Comparison of ENCODE assay signal across 8 cellular contexts in the genomic region with DNA sequence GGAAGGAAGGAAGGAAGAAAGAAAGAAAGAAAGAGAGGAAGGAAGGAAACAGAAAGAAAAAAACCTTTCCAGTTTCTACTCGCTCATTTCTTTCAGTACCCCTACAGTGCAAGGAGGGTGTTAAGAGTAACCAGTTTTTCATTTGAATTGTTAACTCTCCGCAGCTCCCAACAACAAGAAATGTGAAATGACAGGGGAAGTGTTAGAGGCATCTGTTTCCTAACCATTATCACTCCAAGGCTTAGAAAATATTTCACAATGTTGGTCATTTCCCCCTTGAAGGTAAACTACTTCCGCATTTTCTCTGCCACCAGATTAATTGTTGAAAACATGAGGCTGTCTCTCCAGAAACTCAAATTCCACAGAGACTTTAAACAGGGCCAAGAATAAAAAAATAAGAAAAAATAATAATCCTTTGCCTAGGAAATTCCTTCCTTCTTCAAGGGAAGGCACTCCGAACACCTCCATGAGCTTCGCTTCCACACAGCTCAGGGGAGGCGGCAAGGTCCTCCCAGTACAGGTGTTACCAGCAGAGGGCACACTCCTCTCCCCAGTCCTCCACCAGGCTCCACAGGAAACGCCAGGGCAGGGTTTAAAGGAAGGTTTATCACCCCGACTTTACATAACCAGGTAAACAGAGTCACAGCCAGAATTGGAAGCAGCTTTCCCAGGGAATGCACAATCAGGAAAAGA.
DNase-seq lines count a peak whose midpoint lies in the region; ATAC-seq, FAIRE-seq and TF ChIP-seq lines count a peak whose summit lies in the region.
"Not testable (repeated sequence)": the region's sequence is repeated elsewhere in the genome, so short reads cannot be mapped to it uniquely, and the experiment has no call there.

No MANE protein-coding gene starts in this region.

- H3K9me1 ChIP-seq in K562 (ENCODE audit: control insufficient read depth, insufficient read depth, low read length), result not testable (repeated sequence)

- DNase-seq in A673 (ENCODE audit: low spot score); K562 (ENCODE audit: extremely low read depth in 1 of 4, low spot score in 3 of 4); left lung; retinal pigment epithelial cell (ENCODE audit: low read depth): not testable (repeated sequence)
- peak; percentile 36 for DNase-seq in KG1 (lab: John Stamatoyannopoulos, UW)
- peak; percentile 80 to 90 for DNase-seq in NOMO-1 (lab: John Stamatoyannopoulos, UW; ENCODE audit: unreplicated experiment in 2 of 2)

- ATAC-seq in SK-N-SH treated with all-trans-retinoic acid at 6 μM for 48 hours, result peak; percentile 77
- peak; percentile 99 for ATAC-seq in K562
- peak; percentile 44 for ATAC-seq in left lung

- H4K20me1 ChIP-seq in K562 (replicated peaks; ENCODE audit: control insufficient read depth, insufficient read depth, low read length), result not testable (repeated sequence)

- TF ChIP-seq EP300 in K562 (IDR thresholded peaks at IDR 0.05; ENCODE audit: low read length), result not testable (repeated sequence)

- POLR2A ChIA-PET in A673 (lab: Charles Lee; ENCODE audit: low non-redundant PET); K562 (lab: Yijun Ruan, JAX): not testable (repeated sequence)

- not testable (repeated sequence) for H3K27ac ChIP-seq in A673 (ENCODE audit: low read depth, low read length, poor library complexity, severe bottlenecking); K562 (ENCODE audit: extremely low read depth, low read depth, low read length)
- peak overlapping the region in 1 of 2 donors; percentile 33 for H3K27ac ChIP-seq in left lung

- TF ChIP-seq RAD21 in K562 (CRISPR knock-in tag; conservative IDR thresholded peaks at IDR 0.05 in 1 of 2, IDR thresholded peaks at IDR 0.05 in 1 of 2), result not testable (repeated sequence)

- not testable (repeated sequence) for BruUV-seq in A673 (replicated peaks; lab: Mats Ljungman, UMichigan); K562 (replicated peaks; lab: Mats Ljungman, UMichigan)

- CTCF ChIA-PET in A673 (lab: Charles Lee); K562 (lab: Yijun Ruan, JAX; ENCODE audit: low intra/inter-chr PET ratio): not testable (repeated sequence)

- intact Hi-C loops in A673 (cut with micrococcal nuclease; ENCODE audit: unreplicated experiment), result loop anchor here (10.0 kb wide), 1 partner anchor 65 kb away; a partner anchor contains a TSS
- intact Hi-C loops in K562 (cut with micrococcal nuclease); left lung (cut with DNase I): not testable (repeated sequence)

- peak; percentile 91 for FAIRE-seq in K562 (lab: Jason Lieb, UNC)

- in situ Hi-C loops in K562 (cut with MboI), result not testable (repeated sequence)

- H3K9me3 ChIP-seq in A673 (ENCODE audit: low read depth, low read length, poor library complexity, severe bottlenecking); K562 (replicated peaks; ENCODE audit: control insufficient read depth, insufficient read depth, low read depth, low read length); left lung: not testable (repeated sequence)

- H3K27me3 ChIP-seq in A673 (replicated peaks; ENCODE audit: insufficient read depth, low read depth, low read length, poor library complexity); left lung: not testable (repeated sequence)
- H3K27me3 ChIP-seq in K562 (ENCODE audit: control insufficient read depth in 2 of 2, insufficient read depth in 2 of 2, low read length in 2 of 2), result peaks cover 0 to 17% of the 10 kb centered on the region in 2 experiments; a peak in 2 of 5 replicates

- H3K4me1 ChIP-seq in A673 (ENCODE audit: insufficient read depth, low read length, poor library complexity, severe bottlenecking); K562 (replicated peaks in 1 of 2; ENCODE audit: control insufficient read depth in 2 of 2, insufficient read depth in 2 of 2, low read length in 2 of 2): not testable (repeated sequence)
- peaks cover 0 to 28% of the 10 kb centered on the region in 2 donors for H3K4me1 ChIP-seq in left lung

- H3K79me2 ChIP-seq in K562 (ENCODE audit: control insufficient read depth, insufficient read depth, low read length), result not testable (repeated sequence)

- H3K4me3 ChIP-seq in A673 (ENCODE audit: low read depth, low read length, poor library complexity, severe bottlenecking); K562; left lung; retinal pigment epithelial cell (ENCODE audit: low read length): not testable (repeated sequence)

- not testable (repeated sequence) for H2AFZ ChIP-seq in K562 (ENCODE audit: low read depth, low read length)

- 0 out of 2 replicates have a peak, but pooled peaks have one; percentile 30 for TF ChIP-seq CTCF in A673 (conservative IDR thresholded peaks at IDR 0.05; ENCODE audit: low read depth, low read length)
- peak; percentile 17; the same call in 1 of the 3 replicates for TF ChIP-seq CTCF in GM12872 (IDR thresholded peaks at IDR 0.05; ENCODE audit: insufficient read depth, low read depth, low read length)
- peak in 2 of 3 experiments; percentile 6 to 12; a peak in 1 of 6 replicates for TF ChIP-seq CTCF in K562 (IDR thresholded peaks at IDR 0.05 in 2 of 3, conservative IDR thresholded peaks at IDR 0.05 in 1 of 3; ENCODE audit: insufficient read depth in 2 of 3, low read depth in 1 of 3, low read length in 3 of 3)
- TF ChIP-seq CTCF in left lung (IDR thresholded peaks at IDR 0.05), result not testable (repeated sequence)
- peak; percentile 11 for TF ChIP-seq CTCF in retinal pigment epithelial cell (conservative IDR thresholded peaks at IDR 0.05; ENCODE audit: low read depth, low read length)

- not testable (repeated sequence) for H3K4me2 ChIP-seq in K562 (ENCODE audit: insufficient read depth, low read length)

- not testable (repeated sequence) for H3K9ac ChIP-seq in K562 (ENCODE audit: insufficient read depth in 1 of 2, low read depth in 2 of 2, low read length in 2 of 2)

- 28% methylated on average over 6 of the region's 8 CpGs for WGBS in K562 (ENCODE audit: insufficient coverage, low coverage, missing lambda C conversion rate)

- H3K36me3 ChIP-seq in A673 (ENCODE audit: insufficient read depth, low read length, poor library complexity, severe bottlenecking); K562 (ENCODE audit: control insufficient read depth, insufficient read depth, low read length); left lung: not testable (repeated sequence)

- not testable (repeated sequence) for TF ChIP-seq POLR2A in K562 (conservative IDR thresholded peaks at IDR 0.05)

TF ChIP-seq in K562, 482 proteins besides CTCF, POLR2A, EP300 and RAD21:
- peak; percentile 71 for TF ChIP-seq CEBPB (tag; IDR thresholded peaks at IDR 0.05)
- peak in 1 of 2 experiments; percentile 34; a peak in 1 of 4 replicates for TF ChIP-seq ETV6 (IDR thresholded peaks at IDR 0.05; ENCODE audit: borderline replicate concordance in 1 of 2, low read depth in 2 of 2, low read length in 1 of 2)
- TF ChIP-seq ETV6 (CRISPR knock-in tag; IDR thresholded peaks at IDR 0.05; ENCODE audit: borderline replicate concordance), result not testable (repeated sequence)

Comparison
In these comparisons a context has a peak if more than half of its experiments do, and no peak if none do; other contexts are left out.
1. ATAC-seq: peak in every context shown above with its lines; median percentile 99 in K562; 77 in SK-N-SH treated with all-trans-retinoic acid at 6 μM for 48 hours; 44 in left lung.